In genomic region chr15:77724649-77725048, GRCh38 we compare ENCODE assay signal across 8 cellular contexts.
"Had no signal": no experiment of that assay in that cellular context is flagged by ENCODE, and none has a peak within 500 bp of the region (broad histone marks: within the 10 kb centered on the region; RNA-seq: fewer than 3 reads in every experiment).

No MANE protein-coding gene starts in this region.

- DNase-seq: GM23248, GOT3, H7, IMR-90, KG1 had no signal

- H3K4me1 ChIP-seq: HAP-1 had no signal

- H3K9me3 ChIP-seq: HAP-1 had no signal

- FAIRE-seq: HTR-8/SVneo, K562 had no signal

- H3K4me3 ChIP-seq: GM23248, HAP-1, K562 had no signal

- H3K27ac ChIP-seq: GM23248 had no signal

- H3K36me3 ChIP-seq: HAP-1 had no signal

- H3K9ac ChIP-seq: GM23248 had no signal

- H2AFZ ChIP-seq: GM23248 had no signal
